In genomic region chr9:110099236-110099741, GRCh38 we compare ENCODE assay signal across 11 cellular contexts.
DNase-seq lines count a peak whose midpoint lies in the region; ATAC-seq, FAIRE-seq and TF ChIP-seq lines count a peak whose summit lies in the region.
"Had no signal": no experiment of that assay in that cellular context is flagged by ENCODE, and none has a peak within 500 bp of the region (broad histone marks: within the 10 kb centered on the region; RNA-seq: fewer than 3 reads in every experiment).

No MANE protein-coding gene starts in this region.

- H3K4me1 Mint-ChIP-seq in astrocyte (ENCODE audit: low read depth, unreplicated experiment) = peaks cover 61% of the 10 kb centered on the region
- H3K4me1 Mint-ChIP-seq in memory B cell = peaks cover 61% of the 10 kb centered on the region

- CTCF ChIA-PET in GM10248 (lab: Yijun Ruan, JAX) = interaction anchor here (0.8 to 3.7 kb wide), 7 partner anchors 9 to 196 kb away, joined by 3 to 18 read pairs (median 4); no protein-coding TSS in a partner anchor

- peak overlapping the region; percentile 43 for H3K9ac ChIP-seq in astrocyte (ENCODE audit: low read length)

- H3K9me3 ChIP-seq in astrocyte (ENCODE audit: insufficient read depth, low read depth, low read length) = no peaks in the 10 kb centered on the region

- no peak overlapping the region for H3K4me3 Mint-ChIP-seq in astrocyte (ENCODE audit: unreplicated experiment)
- H3K4me3 Mint-ChIP-seq in memory B cell = no peak overlapping the region

- POLR2A ChIA-PET in GM10248 (lab: Yijun Ruan, JAX) = no interaction called here

- peaks cover 38% of the 10 kb centered on the region for H3K4me1 ChIP-seq in astrocyte (ENCODE audit: insufficient read depth, low read length)

- DNase-seq in COR-L47 (lab: John Stamatoyannopoulos, UW) = peak; percentile 51
- peak; percentile 82 for DNase-seq in NCI-H1417 treated with DMSO at 0.1 percent for 48 hours (lab: John Stamatoyannopoulos, UW)
- peak; percentile 89 for DNase-seq in astrocyte (ENCODE audit: low read depth)
- no peak for DNase-seq in memory B cell (ENCODE audit: low spot score in 2 of 2)
- no peak for DNase-seq in GM10248 (ENCODE audit: extremely low spot score)
- no peak for DNase-seq in 8988T
- DNase-seq in GM13977 (ENCODE audit: low spot score) = no peak
- DNase-seq in stimulated activated CD4-positive, alpha-beta T cell treated with anti-CD3 and anti-CD28 coated beads, Interleukin-12 subunit alpha, Interleukin-12 subunit beta, amount 100 ng/mL, for 4 hours = no peak
- DNase-seq: GF-D8 had no signal

- H3K4me2 ChIP-seq in astrocyte (ENCODE audit: low read length) = peak overlapping the region; percentile 50

- peaks cover 82% of the 10 kb centered on the region for H3K79me2 ChIP-seq in astrocyte (ENCODE audit: insufficient read depth, low read length)

- FAIRE-seq in astrocyte (lab: Jason Lieb, UNC) = no peak

- H3K27me3 Mint-ChIP-seq in astrocyte (ENCODE audit: low read depth, unreplicated experiment) (no peaks in the 10 kb centered on the region), memory B cell (no peaks in the 10 kb centered on the region)

- peak overlapping the region; percentile 48 for H3K27ac ChIP-seq in astrocyte (ENCODE audit: low read depth, low read length)

- no peaks in the 10 kb centered on the region for H3K27me3 ChIP-seq in astrocyte (ENCODE audit: insufficient read depth, low read length)

- H3K36me3 Mint-ChIP-seq in astrocyte (ENCODE audit: low read depth, unreplicated experiment) (peaks cover 10% of the 10 kb centered on the region), memory B cell (peaks cover 11% of the 10 kb centered on the region)

- TF ChIP-seq CTCF in astrocyte (IDR thresholded peaks at IDR 0.05; ENCODE audit: insufficient read depth, low read depth, low read length) (no peak), GM10248 (IDR thresholded peaks at IDR 0.05; ENCODE audit: control extremely low read depth, extremely low read depth, low read depth, missing control alignments) (no peak), GM13977 (IDR thresholded peaks at IDR 0.05; ENCODE audit: extremely low read depth, insufficient read depth, missing control alignments) (no peak)

- H3K9me3 Mint-ChIP-seq in astrocyte (ENCODE audit: unreplicated experiment) = no peaks in the 10 kb centered on the region
- H3K9me3 Mint-ChIP-seq in memory B cell = no peaks in the 10 kb centered on the region
- H3K9me3 Mint-ChIP-seq: activated naive CD4-positive, alpha-beta T cell treated with anti-CD3 and anti-CD28 coated beads, Interleukin-2, amount 50 U/mL, for 72 hours had no signal

- H3K4me3 ChIP-seq in astrocyte (ENCODE audit: insufficient read depth, low read depth, low read length) = no peak overlapping the region

- H3K27ac Mint-ChIP-seq in astrocyte (ENCODE audit: unreplicated experiment) (peak overlapping the region; percentile 38), memory B cell (peak overlapping the region; percentile 74)
- H3K27ac Mint-ChIP-seq: activated naive CD4-positive, alpha-beta T cell treated with anti-CD3 and anti-CD28 coated beads, Interleukin-2, amount 50 U/mL, for 72 hours had no signal

- H4K20me1 ChIP-seq in astrocyte (ENCODE audit: insufficient read depth, low read length) = peaks cover 81% of the 10 kb centered on the region

- peaks cover 4% of the 10 kb centered on the region for H3K36me3 ChIP-seq in astrocyte (ENCODE audit: insufficient read depth, low read length)

- no peak overlapping the region for H2AFZ ChIP-seq in astrocyte (ENCODE audit: low read depth, low read length)

- in situ Hi-C loops in GM13977 (cut with MboI; ENCODE audit: low pct_unique_long_range_greater_than_20kb, low sequenced_read_pairs, unreplicated experiment) = no loop called here

- ATAC-seq in memory B cell (ENCODE audit: low read depth) = no peak
- ATAC-seq: activated naive CD4-positive, alpha-beta T cell treated with anti-CD3 and anti-CD28 coated beads, Interleukin-2, amount 50 U/mL, for 72 hours; Panc1 had no signal

Comparison
In these comparisons a context has a peak if more than half of its experiments do, and no peak if none do; other contexts are left out.
1. DNase-seq: peak in COR-L47 (single experiment), NCI-H1417 treated with DMSO at 0.1 percent for 48 hours (single experiment) and astrocyte (single experiment); none in memory B cell (0 of 2), GM10248 (single experiment), 8988T (single experiment), GM13977 (single experiment) and stimulated activated CD4-positive, alpha-beta T cell treated with anti-CD3 and anti-CD28 coated beads, Interleukin-12 subunit alpha, Interleukin-12 subunit beta, amount 100 ng/mL, for 4 hours (single experiment).